In genomic region chr15:94232107-94232506, GRCh38 we compare ENCODE assay signal across 7 cellular contexts. TPM values are rescaled to one million over a fixed set of nuclear protein-coding genes. Genes with fewer than 3 reads are reported as not detected.
DNase-seq lines count a peak whose midpoint lies in the region; ATAC-seq and TF ChIP-seq lines count a peak whose summit lies in the region.

No MANE protein-coding gene starts in this region.

- 17 to 27% methylated on average over 9 of the region's 9 CpGs for WGBS in esophagus squamous epithelium, 2 donors

- H3K27me3 ChIP-seq in NT2/D1 (ENCODE audit: insufficient read depth, insufficient read length) (peaks cover 45% of the 10 kb centered on the region), esophagus squamous epithelium (peaks cover 0 to 9% (median 0%) of the 10 kb centered on the region in 4 donors), skeletal muscle satellite cell (ENCODE audit: control insufficient read depth, insufficient read depth, low read length) (peaks cover 14% of the 10 kb centered on the region)

- peak overlapping the region; percentile 90 to 94 (median 93) for H3K27ac ChIP-seq in esophagus squamous epithelium

- TF ChIP-seq CTCF in esophagus squamous epithelium (IDR thresholded peaks at IDR 0.05) = no peak

- H3K4me3 ChIP-seq in NT2/D1 (ENCODE audit: insufficient read length, low read depth) = peak overlapping the region; percentile 67
- H3K4me3 ChIP-seq in esophagus squamous epithelium = peak overlapping the region; percentile 68 to 80 (median 72)
- H3K4me3 ChIP-seq in skeletal muscle satellite cell (ENCODE audit: low read length) = peak overlapping the region; percentile 72

- H3K36me3 ChIP-seq in NT2/D1 (ENCODE audit: insufficient read depth, insufficient read length, low read length) = no peaks in the 10 kb centered on the region
- no peaks in the 10 kb centered on the region for H3K36me3 ChIP-seq in esophagus squamous epithelium
- no peaks in the 10 kb centered on the region for H3K36me3 ChIP-seq in skeletal muscle satellite cell (ENCODE audit: insufficient read depth, low read length)

- peak overlapping the region; percentile 92 for H3K4me2 ChIP-seq in skeletal muscle satellite cell (ENCODE audit: low read length)

- DNase-seq in NT2/D1 (ENCODE audit: low read depth, low spot score) (no peak), esophagus squamous epithelium (lab: John Stamatoyannopoulos, UW) (no peak), pons (ENCODE audit: low spot score) (no peak)
- no peak for DNase-seq in stimulated activated CD4-positive, alpha-beta T cell treated with anti-CD3 and anti-CD28 coated beads, Interleukin-4, amount 100 ng/mL, for 24 hours

- H3K9ac ChIP-seq in NT2/D1 (ENCODE audit: insufficient read length, low read depth) (no peak overlapping the region), skeletal muscle satellite cell (ENCODE audit: low read depth, low read length) (no peak overlapping the region)

- intact Hi-C loops in esophagus squamous epithelium (cut with DNase I) = no loop called here

- H3K9me3 ChIP-seq in NT2/D1 (ENCODE audit: insufficient read depth, low read length) (no peaks in the 10 kb centered on the region), esophagus squamous epithelium (no peaks in the 10 kb centered on the region), skeletal muscle satellite cell (replicated peaks; ENCODE audit: low read length) (no peaks in the 10 kb centered on the region)

- no peaks in the 10 kb centered on the region for H3K4me1 ChIP-seq in NT2/D1 (ENCODE audit: insufficient read depth, insufficient read length)
- H3K4me1 ChIP-seq in esophagus squamous epithelium = peaks cover 5 to 85% (median 24%) of the 10 kb centered on the region in 3 donors
- peaks cover 7% of the 10 kb centered on the region for H3K4me1 ChIP-seq in skeletal muscle satellite cell (ENCODE audit: control insufficient read depth, insufficient read depth, low read length)

- TF ChIP-seq POLR2A in GM19099 (IDR thresholded peaks at IDR 0.05; ENCODE audit: extremely low read depth, insufficient read length, low read depth) (peak; percentile 40), esophagus squamous epithelium (IDR thresholded peaks at IDR 0.05) (no peak)

- ATAC-seq in HG03039 (IDR thresholded peaks at IDR 0.05; ENCODE audit: unreplicated experiment) = no peak

RNA-seq across cellular contexts. Expression of gene MCTP2, which starts 0.7 kb away (rescaled TPM):
- 10 to 100 TPM; 11.2 to 29.9 (median 15.6) TPM for total RNA-seq in esophagus squamous epithelium
- total RNA-seq in skeletal muscle satellite cell (2012; rRNA removed) = under 0.01 and 0.51 TPM in 2 replicates
